In the genomic region with DNA sequence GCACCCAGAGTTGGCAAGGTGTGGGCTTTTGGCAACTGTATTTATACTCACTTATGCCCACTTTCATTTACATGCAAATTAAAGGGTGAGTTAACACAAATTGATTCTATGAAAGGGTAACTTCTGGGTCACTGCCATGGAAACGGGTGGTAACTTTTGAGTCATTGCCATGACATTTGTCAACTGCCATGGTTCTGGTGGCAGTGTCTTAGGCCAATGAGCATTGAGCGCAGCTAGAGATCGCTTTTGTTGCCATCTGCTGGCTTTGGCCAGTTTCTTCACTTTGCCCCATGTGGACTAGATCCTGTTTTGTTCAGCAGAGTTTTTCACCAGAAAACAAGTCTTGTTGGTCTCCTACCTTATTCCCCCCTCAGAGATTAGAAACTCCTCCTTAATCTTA, we compare ENCODE assay signal across 19 cellular contexts.
DNase-seq lines count a peak whose midpoint lies in the region; ATAC-seq and TF ChIP-seq lines count a peak whose summit lies in the region.
"Had no signal": no experiment of that assay in that cellular context is flagged by ENCODE, and none has a peak within 500 bp of the region (broad histone marks: within the 10 kb centered on the region; RNA-seq: fewer than 3 reads in every experiment).

No MANE protein-coding gene starts in this region.

- no peaks in the 10 kb centered on the region for H3K27me3 Mint-ChIP-seq in activated CD4-positive, alpha-beta T cell treated with anti-CD3 and anti-CD28 coated beads for 36 hours
- H3K27me3 Mint-ChIP-seq: activated CD4-positive, alpha-beta memory T cell treated with anti-CD3 and anti-CD28 coated beads, Interleukin-2, amount 10 ng/mL, durations not matched to agents 7 days and 5 days; activated naive CD8-positive, alpha-beta T cell had no signal

- no peaks in the 10 kb centered on the region for H3K9me3 Mint-ChIP-seq in activated CD4-positive, alpha-beta T cell treated with anti-CD3 and anti-CD28 coated beads for 36 hours (ENCODE audit: low read depth)

- H3K36me3 Mint-ChIP-seq in activated CD4-positive, alpha-beta T cell treated with anti-CD3 and anti-CD28 coated beads for 36 hours (ENCODE audit: low read depth), result peaks cover 16% of the 10 kb centered on the region

- TF ChIP-seq POLR2A in NB4 (IDR thresholded peaks at IDR 0.05; ENCODE audit: extremely low read depth, insufficient read length), result no peak

- H3K27me3 ChIP-seq in left lung, result no peaks in the 10 kb centered on the region
- H3K27me3 ChIP-seq: BLaER1 had no signal

- in situ Hi-C loops in astrocyte of the cerebellum (cut with HindIII; ENCODE audit: low sequenced_read_pairs), result loop anchor here (25.0 kb wide), 1 partner anchor 1019 kb away; no protein-coding TSS in a partner anchor

- H3K4me3 Mint-ChIP-seq in activated CD4-positive, alpha-beta T cell treated with anti-CD3 and anti-CD28 coated beads for 36 hours, result no peak overlapping the region
- H3K4me3 Mint-ChIP-seq: activated CD4-positive, alpha-beta memory T cell treated with anti-CD3 and anti-CD28 coated beads, Interleukin-2, amount 10 ng/mL, durations not matched to agents 7 days and 5 days; activated naive CD8-positive, alpha-beta T cell; WTC11 had no signal

- H3K27ac ChIP-seq in left lung, result no peak overlapping the region
- H3K27ac ChIP-seq: BLaER1, psoas muscle had no signal

- no peaks in the 10 kb centered on the region for H3K4me1 ChIP-seq in left lung
- H3K4me1 ChIP-seq: BLaER1, psoas muscle had no signal

- ATAC-seq in activated CD4-positive, alpha-beta T cell treated with anti-CD3 and anti-CD28 coated beads for 36 hours, result peak; percentile 49
- ATAC-seq in left lung, result no peak
- ATAC-seq in GM18502 (IDR thresholded peaks at IDR 0.05; ENCODE audit: poor library complexity, unreplicated experiment), result no peak
- ATAC-seq: left lobe of liver, psoas muscle had no signal

- POLR2A ChIA-PET in activated CD4-positive, alpha-beta T cell treated with anti-CD3 and anti-CD28 coated beads for 36 hours (lab: Charles Lee), result no interaction called here

- peaks cover 0 to 6% of the 10 kb centered on the region in 2 donors for H3K36me3 ChIP-seq in left lung

- H3K9me3 ChIP-seq in left lung, result no peaks in the 10 kb centered on the region
- H3K9me3 ChIP-seq: psoas muscle had no signal

- H3K4me1 Mint-ChIP-seq in activated CD4-positive, alpha-beta T cell treated with anti-CD3 and anti-CD28 coated beads for 36 hours, result no peaks in the 10 kb centered on the region
- H3K4me1 Mint-ChIP-seq: activated CD4-positive, alpha-beta memory T cell treated with anti-CD3 and anti-CD28 coated beads, Interleukin-2, amount 10 ng/mL, durations not matched to agents 7 days and 5 days had no signal

- TF ChIP-seq CTCF in NB4 (IDR thresholded peaks at IDR 0.05; ENCODE audit: low read depth, low read length) (peak; percentile 1), astrocyte of the cerebellum (IDR thresholded peaks at IDR 0.05; ENCODE audit: low read depth, low read length, missing control alignments) (peak; percentile 9), left lung (IDR thresholded peaks at IDR 0.05) (no peak)

- intact Hi-C loops in activated CD4-positive, alpha-beta T cell treated with anti-CD3 and anti-CD28 coated beads for 36 hours (cut with DNase I, micrococcal nuclease), result no loop called here
- intact Hi-C loops in left lung (cut with DNase I) (no loop called here), cardiac septum (cut with DNase I) (no loop called here)

- CTCF ChIA-PET in activated CD4-positive, alpha-beta T cell treated with anti-CD3 and anti-CD28 coated beads for 36 hours (lab: Charles Lee), result no interaction called here

- H3K27ac Mint-ChIP-seq in activated CD4-positive, alpha-beta T cell treated with anti-CD3 and anti-CD28 coated beads for 36 hours, result no peak overlapping the region
- H3K27ac Mint-ChIP-seq: activated CD4-positive, alpha-beta memory T cell treated with anti-CD3 and anti-CD28 coated beads, Interleukin-2, amount 10 ng/mL, durations not matched to agents 7 days and 5 days; activated naive CD8-positive, alpha-beta T cell had no signal

- DNase-seq in activated CD4-positive, alpha-beta T cell treated with anti-CD3 and anti-CD28 coated beads for 36 hours, result peak; percentile 21
- DNase-seq in activated CD4-positive, alpha-beta T cell treated with anti-CD3 and anti-CD28 coated beads, Interleukin-2, amount 50 U/mL, for 4 hours, result no peak
- peak; percentile 18 for DNase-seq in NB4 (ENCODE audit: low read depth)
- DNase-seq in astrocyte of the cerebellum (ENCODE audit: low read depth), result no peak
- DNase-seq in kidney tubule cell (ENCODE audit: low spot score), result peak; percentile 2
- no peak for DNase-seq in left lung
- no peak for DNase-seq in cardiac septum (ENCODE audit: low spot score)
- DNase-seq: activated CD4-positive, alpha-beta memory T cell treated with anti-CD3 and anti-CD28 coated beads, Interleukin-2, amount 10 ng/mL, durations not matched to agents 7 days and 5 days; NCI-H1048; NCI-H2081 treated with DMSO at 0.1 percent for 48 hours; NCI-H510A treated with DMSO at 0.1 percent for 48 hours; psoas muscle; small intestine; stimulated activated CD4-positive, alpha-beta T cell treated with anti-CD3 and anti-CD28 coated beads, Interleukin-4, amount 100 ng/mL, for 1 hour had no signal

- H3K4me3 ChIP-seq in NB4 (ENCODE audit: low read depth, low read length) (no peak overlapping the region), astrocyte of the cerebellum (ENCODE audit: low read depth, low read length) (no peak overlapping the region), left lung (no peak overlapping the region)
- H3K4me3 ChIP-seq: BLaER1, psoas muscle had no signal

Comparison
In these comparisons a context has a peak if more than half of its experiments do, and no peak if none do; other contexts are left out.
1. DNase-seq: peak in activated CD4-positive, alpha-beta T cell treated with anti-CD3 and anti-CD28 coated beads for 36 hours (single experiment), NB4 (single experiment) and kidney tubule cell (single experiment); none in activated CD4-positive, alpha-beta T cell treated with anti-CD3 and anti-CD28 coated beads, Interleukin-2, amount 50 U/mL, for 4 hours (0 of 2), astrocyte of the cerebellum (single experiment), left lung (0 of 2) and cardiac septum (single experiment).
2. CTCF ChIP-seq: peak in NB4 (single experiment) and astrocyte of the cerebellum (single experiment); none in left lung (0 of 2).